In the genomic region with DNA sequence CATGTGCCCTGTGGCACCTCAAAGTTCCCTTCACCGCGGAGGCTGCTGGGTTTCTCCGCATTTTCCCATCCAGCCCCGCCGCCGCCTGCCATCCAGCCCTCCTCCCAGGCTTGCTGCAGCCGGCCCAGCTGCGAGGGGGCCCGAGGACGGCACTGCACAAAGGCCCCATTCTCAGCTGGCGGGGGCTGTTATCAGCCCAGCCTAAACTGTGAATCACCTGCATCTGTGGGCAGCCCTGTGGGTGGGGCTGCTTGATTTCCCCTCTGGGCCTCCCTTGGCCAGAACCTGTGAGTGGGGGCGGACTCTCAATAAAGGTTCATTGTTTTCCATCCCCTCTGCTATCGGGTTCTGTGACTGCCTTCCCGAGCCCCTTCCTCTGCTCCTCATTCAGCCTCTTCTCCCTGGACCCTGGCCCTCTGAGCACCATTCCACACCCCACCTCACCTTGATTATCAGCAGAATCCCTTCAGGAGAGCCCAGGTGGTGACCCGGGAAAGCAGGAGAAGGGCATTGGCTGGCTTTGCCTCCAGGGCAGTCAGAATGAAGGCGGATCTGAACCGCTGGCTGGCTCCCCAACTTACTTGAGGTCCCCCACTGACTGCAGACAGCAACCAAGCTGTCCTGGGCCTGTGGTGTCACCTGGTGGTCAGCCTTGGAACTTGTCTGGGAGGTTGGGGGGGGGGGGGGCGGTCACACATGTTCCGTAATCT, we compare ENCODE assay signal across 13 cellular contexts.
DNase-seq lines count a peak whose midpoint lies in the region; ATAC-seq and TF ChIP-seq lines count a peak whose summit lies in the region.
"Had no signal": no experiment of that assay in that cellular context is flagged by ENCODE, and none has a peak within 500 bp of the region (broad histone marks: within the 10 kb centered on the region; RNA-seq: fewer than 3 reads in every experiment).

No MANE protein-coding gene starts in this region.

- H3K4me1 ChIP-seq in IMR-90 (ENCODE audit: control insufficient read depth, insufficient read depth, low read length) (peaks cover 16% of the 10 kb centered on the region), SJCRH30 (peaks cover 9% of the 10 kb centered on the region; the same call in 1 of the 2 replicates)
- H3K4me1 ChIP-seq: HAP-1 had no signal

- H2BK5ac ChIP-seq in IMR-90 (ENCODE audit: low read depth, low read length, poor library complexity, severe bottlenecking) = no peak overlapping the region

- 70% methylated on average over 4 of the region's 19 CpGs; no CpG with 5 or more reads in 1 of the 2 experiments for WGBS in IMR-90 (ENCODE audit: extremely low coverage in 2 of 2, insufficient read length in 1 of 2), 2 experiments

- no peak overlapping the region for H2AFZ ChIP-seq in IMR-90 (replicated peaks; ENCODE audit: low read length, poor library complexity)

- intact Hi-C loops in IMR-90 (cut with micrococcal nuclease) = no loop called here

- TF ChIP-seq RAD21 in IMR-90 (IDR thresholded peaks at IDR 0.05; ENCODE audit: low read length) = no peak

- dilution Hi-C loops in IMR-90 (cut with HindIII; ENCODE audit: low sequenced_read_pairs, unreplicated experiment) = no loop called here

- no peak for ATAC-seq in IMR-90 (ENCODE audit: low read depth)
- ATAC-seq: left lobe of liver had no signal

- no peak overlapping the region for H3K14ac ChIP-seq in IMR-90 (replicated peaks; ENCODE audit: low read depth, low read length)

- no peak overlapping the region for H4K5ac ChIP-seq in IMR-90 (ENCODE audit: low read depth, low read length)

- no peak overlapping the region for H3K4me3 ChIP-seq in AG04450 (ENCODE audit: low read depth, low read length)
- H3K4me3 ChIP-seq in IMR-90 (ENCODE audit: insufficient read depth, low read depth, low read length) = no peak overlapping the region
- H3K4me3 ChIP-seq in SJCRH30 = no peak overlapping the region
- H3K4me3 ChIP-seq: BLaER1 treated with 17β-estradiol and CSF1 and Interleukin-3, amounts not matched to agents 10 nM and 100 nM; HAP-1 had no signal

- no peak overlapping the region for H3K9ac ChIP-seq in IMR-90 (ENCODE audit: low read depth, low read length)
- H3K9ac ChIP-seq: BLaER1 treated with 17β-estradiol and CSF1 and Interleukin-3, amounts not matched to agents 10 nM and 100 nM had no signal

- H3K9me1 ChIP-seq in IMR-90 (ENCODE audit: insufficient read depth, low read length) = peaks cover 5% of the 10 kb centered on the region

- no peaks in the 10 kb centered on the region for H4K20me1 ChIP-seq in IMR-90 (ENCODE audit: insufficient read depth, low read length)
- H4K20me1 ChIP-seq: BLaER1 treated with 17β-estradiol and CSF1 and Interleukin-3, amounts not matched to agents 10 nM and 100 nM had no signal

- no peak overlapping the region for H3K56ac ChIP-seq in IMR-90 (ENCODE audit: extremely low read depth, insufficient read depth, low read length)

- in situ Hi-C loops in IMR-90 (cut with MboI; ENCODE audit: low sequenced_read_pairs) = no loop called here

- no peaks in the 10 kb centered on the region for H3K27me3 ChIP-seq in AG04450 (ENCODE audit: control insufficient read depth, insufficient read depth, low read length)
- no peaks in the 10 kb centered on the region for H3K27me3 ChIP-seq in IMR-90 (ENCODE audit: control insufficient read depth, insufficient read depth, low read length)
- H3K27me3 ChIP-seq in SJCRH30 = no peaks in the 10 kb centered on the region
- H3K27me3 ChIP-seq: BLaER1 treated with 17β-estradiol and CSF1 and Interleukin-3, amounts not matched to agents 10 nM and 100 nM had no signal

- H3K27ac ChIP-seq in AG04450 (ENCODE audit: low read depth, low read length) (no peak overlapping the region), IMR-90 (ENCODE audit: insufficient read depth, low read length) (no peak overlapping the region), cingulate gyrus (ENCODE audit: low read depth, low read length) (peak overlapping the region; percentile 87), SJCRH30 (no peak overlapping the region)
- H3K27ac ChIP-seq: BLaER1 treated with 17β-estradiol and CSF1 and Interleukin-3, amounts not matched to agents 10 nM and 100 nM had no signal

- CTCF ChIA-PET in AG04450 (lab: Charles Lee) = no interaction called here
- CTCF ChIA-PET in IMR-90 (lab: Yijun Ruan, JAX) = no interaction called here

- peaks cover 0 to 4% of the 10 kb centered on the region in 2 experiments; a peak in 1 of 4 replicates for H3K79me1 ChIP-seq in IMR-90 (ENCODE audit: low read depth in 1 of 2, low read length in 2 of 2)

- no peak overlapping the region for H2AK9ac ChIP-seq in IMR-90 (replicated peaks; ENCODE audit: low read depth, low read length, poor library complexity)

- no peak overlapping the region for H3K23ac ChIP-seq in IMR-90 (ENCODE audit: low read depth, low read length)

- no peak overlapping the region for H3K4me2 ChIP-seq in IMR-90 (ENCODE audit: low read depth, low read length)
- H3K4me2 ChIP-seq: BLaER1 treated with 17β-estradiol and CSF1 and Interleukin-3, amounts not matched to agents 10 nM and 100 nM had no signal

- H3K4ac ChIP-seq in IMR-90 (ENCODE audit: low read depth, low read length) = no peak overlapping the region

- no peak overlapping the region for H4K8ac ChIP-seq in IMR-90 (ENCODE audit: low read depth in 2 of 2, low read length in 2 of 2)

- no peak overlapping the region for H4K91ac ChIP-seq in IMR-90 (ENCODE audit: insufficient read depth, low read depth, low read length)

- BruUV-seq in IMR-90 (replicated peaks; lab: Mats Ljungman, UMichigan) = no TSS peak

- TF ChIP-seq CTCF in AG04450 (IDR thresholded peaks at IDR 0.05; ENCODE audit: low read depth, low read length) (peak; percentile 31), IMR-90 (conservative IDR thresholded peaks at IDR 0.05; ENCODE audit: low read depth, low read length) (0 out of 2 replicates have a peak, but pooled peaks have one; percentile 3)

- H3K18ac ChIP-seq in IMR-90 (ENCODE audit: low read depth, low read length) = no peak overlapping the region

- H3K36me3 ChIP-seq in IMR-90 (ENCODE audit: control insufficient read depth, insufficient read depth, low read length) (no peaks in the 10 kb centered on the region), SJCRH30 (no peaks in the 10 kb centered on the region)
- H3K36me3 ChIP-seq: HAP-1 had no signal

- H3K9me3 ChIP-seq in AG04450 (ENCODE audit: control insufficient read depth, insufficient read depth, low read length) (peaks cover 26% of the 10 kb centered on the region), IMR-90 (ENCODE audit: control insufficient read depth, insufficient read depth, low read length) (peaks cover 8% of the 10 kb centered on the region; the same call in 1 of the 2 replicates), SJCRH30 (replicated peaks) (peaks cover 7% of the 10 kb centered on the region)

- no peak for TF ChIP-seq POLR2A in IMR-90 (IDR thresholded peaks at IDR 0.05; ENCODE audit: low read depth, low read length)

- POLR2A ChIA-PET in AG04450 (lab: Yijun Ruan, JAX) (no interaction called here), IMR-90 (lab: Charles Lee; ENCODE audit: unreplicated experiment) (no interaction called here)

- DNase-seq in AG04450 (ENCODE audit: low read depth, low spot score) (no peak), IMR-90 (no peak), medulla oblongata (ENCODE audit: extremely low spot score) (peak; percentile 51), NCI-H1694 (lab: John Stamatoyannopoulos, UW) (no peak), CD1c-positive myeloid dendritic cell (ENCODE audit: extremely low spot score) (no peak), SJCRH30 (no peak)
- no peak for DNase-seq in stimulated activated CD4-positive, alpha-beta T cell treated with anti-CD3 and anti-CD28 coated beads, Interleukin-12 subunit alpha, Interleukin-12 subunit beta, amount 100 ng/mL, for 4 hours
- DNase-seq: NCI-H510A treated with DMSO at 0.1 percent for 48 hours, T-helper 2 cell had no signal

- no peak overlapping the region for H2BK20ac ChIP-seq in IMR-90 (ENCODE audit: low read depth, low read length)

- H2BK120ac ChIP-seq in IMR-90 (ENCODE audit: low read depth, low read length) = no peak overlapping the region

- no peak overlapping the region for H2BK15ac ChIP-seq in IMR-90 (ENCODE audit: low read depth, low read length)

- no peak overlapping the region; the same call in 1 of the 2 replicates for H2AK5ac ChIP-seq in IMR-90 (ENCODE audit: low read depth, low read length)

TF ChIP-seq in IMR-90, 13 proteins besides CTCF, POLR2A, EP300 and RAD21:
- TF ChIP-seq CEBPB (IDR thresholded peaks at IDR 0.05; ENCODE audit: low read depth, low read length) (no peak), FOS (IDR thresholded peaks at IDR 0.05; ENCODE audit: low read depth, low read length) (no peak), BHLHE40 (IDR thresholded peaks at IDR 0.05; ENCODE audit: low read depth, low read length) (no peak), RFX5 (IDR thresholded peaks at IDR 0.05; ENCODE audit: low read depth, low read length) (no peak), SMC3 (IDR thresholded peaks at IDR 0.05; ENCODE audit: low read depth, low read length) (no peak)
